8 cellular contexts compared by ENCODE assay signal in genomic region chr5:38551020-38552017, GRCh38.
A peak's percentile ranks its signal among the peaks of the same experiment; 100 is the strongest.
DNase-seq lines count a peak whose midpoint lies in the region; FAIRE-seq and TF ChIP-seq lines count a peak whose summit lies in the region.

No MANE protein-coding gene starts in this region.

- H3K27me3 ChIP-seq in adipocyte (replicated peaks; ENCODE audit: control insufficient read depth, insufficient read depth, low read length): no peaks in the 10 kb centered on the region

- no peak for TF ChIP-seq POLR2A in NB4 (IDR thresholded peaks at IDR 0.05; ENCODE audit: extremely low read depth, insufficient read length)

- TF ChIP-seq CTCF in AG09309 (IDR thresholded peaks at IDR 0.05; ENCODE audit: control insufficient read depth, insufficient read depth, low read depth, low read length, missing control alignments): peak; percentile 69
- peak; percentile 49 for TF ChIP-seq CTCF in GM13977 (IDR thresholded peaks at IDR 0.05; ENCODE audit: extremely low read depth, insufficient read depth, missing control alignments)
- TF ChIP-seq CTCF in NB4 (IDR thresholded peaks at IDR 0.05; ENCODE audit: low read depth, low read length): peak; percentile 77

- in situ Hi-C loops in GM13977 (cut with MboI; ENCODE audit: low pct_unique_long_range_greater_than_20kb, low sequenced_read_pairs, unreplicated experiment): no loop called here

- no peak overlapping the region for H3K9ac ChIP-seq in adipocyte (ENCODE audit: low read length)

- H3K4me3 ChIP-seq in AG09309 (ENCODE audit: control insufficient read depth, low read depth, low read length) (no peak overlapping the region), NB4 (ENCODE audit: low read depth, low read length) (no peak overlapping the region), adipocyte (ENCODE audit: low read length) (no peak overlapping the region)

- DNase-seq in AG09309 (ENCODE audit: low read depth) (no peak), GM13977 (ENCODE audit: low spot score) (peak; percentile 38), NB4 (ENCODE audit: low read depth) (peak; percentile 28), adipocyte (ENCODE audit: low read depth) (peak; percentile 63), iris pigment epithelial cell (ENCODE audit: low read depth) (peak; percentile 62), urothelium cell line (ENCODE audit: low spot score) (peak; percentile 52), OCI-M2 (lab: John Stamatoyannopoulos, UW; ENCODE audit: unreplicated experiment) (no peak)
- DNase-seq in stimulated activated CD4-positive, alpha-beta T cell treated with anti-CD3 and anti-CD28 coated beads, Interleukin-1b, Interleukin-23, amount 100 ng/mL, for 48 hours: no peak

- no peaks in the 10 kb centered on the region for H3K36me3 ChIP-seq in adipocyte (ENCODE audit: control insufficient read depth, insufficient read depth, low read length, severe bottlenecking)

- no peaks in the 10 kb centered on the region for H3K9me3 ChIP-seq in adipocyte (ENCODE audit: control insufficient read depth, low read length)

- peaks cover 58% of the 10 kb centered on the region for H3K4me1 ChIP-seq in adipocyte (ENCODE audit: control insufficient read depth, insufficient read depth, low read length)

- peak; percentile 20 for FAIRE-seq in urothelium cell line (lab: Jason Lieb, UNC)

Comparison
In these comparisons a context has a peak if more than half of its experiments do, and no peak if none do; other contexts are left out.
1. DNase-seq: peak in GM13977 (single experiment), NB4 (single experiment), adipocyte (single experiment), iris pigment epithelial cell (single experiment) and urothelium cell line (single experiment); none in AG09309 (single experiment), OCI-M2 (single experiment) and stimulated activated CD4-positive, alpha-beta T cell treated with anti-CD3 and anti-CD28 coated beads, Interleukin-1b, Interleukin-23, amount 100 ng/mL, for 48 hours (single experiment).
2. Peak in every context shown above with its lines, with median percentiles within 50 percentile points of each other: CTCF ChIP-seq.